ENCODE assay signal across 8 cellular contexts in the genomic region with DNA sequence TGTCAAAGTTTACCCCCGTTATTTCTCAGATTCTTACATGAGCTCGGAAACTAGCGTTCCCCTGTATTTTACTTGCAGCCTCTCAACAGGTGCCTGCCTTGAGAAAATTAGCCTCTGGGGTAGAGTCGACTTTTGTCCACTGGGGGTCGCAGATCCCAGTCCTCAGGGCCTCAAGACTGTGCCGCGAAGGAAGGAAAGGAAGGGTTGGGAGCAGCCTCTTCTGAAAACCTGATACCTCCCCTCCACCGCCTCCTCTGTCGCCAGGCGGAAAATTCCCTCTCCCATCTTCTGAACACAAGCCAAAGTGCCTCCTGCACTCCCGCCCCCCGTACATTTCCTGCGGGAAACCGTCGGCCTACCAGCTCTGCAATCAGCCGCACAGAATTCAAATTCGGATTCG. TPM values are rescaled to one million over a fixed set of nuclear protein-coding genes. Genes with fewer than 3 reads are reported as not detected.
A peak's percentile ranks its signal among the peaks of the same experiment; 100 is the strongest.
DNase-seq lines count a peak whose midpoint lies in the region; ATAC-seq and TF ChIP-seq lines count a peak whose summit lies in the region.

No MANE protein-coding gene starts in this region.

- no CpG with 5 or more reads among the region's 18 CpGs for WGBS in trophoblast cell (ENCODE audit: extremely low coverage, insufficient coverage, insufficient read length)

- no peak overlapping the region for H3K23ac ChIP-seq in trophoblast cell (ENCODE audit: low read length)

- no peaks in the 10 kb centered on the region for H3K9me3 Mint-ChIP-seq in activated naive CD8-positive, alpha-beta T cell treated with anti-CD3 and anti-CD28 coated beads, Interleukin-2, amount 50 U/mL, for 24 hours

- H4K12ac ChIP-seq in trophoblast cell (ENCODE audit: low read depth, low read length), result no peak overlapping the region

- H3K79me2 ChIP-seq in trophoblast cell (ENCODE audit: control insufficient read depth, insufficient read depth, low read length, poor library complexity), result no peaks in the 10 kb centered on the region

- TF ChIP-seq CTCF in C4-2B (conservative IDR thresholded peaks at IDR 0.05), result peak; percentile 61

- no peaks in the 10 kb centered on the region for H3K27me3 Mint-ChIP-seq in activated naive CD8-positive, alpha-beta T cell treated with anti-CD3 and anti-CD28 coated beads, Interleukin-2, amount 50 U/mL, for 24 hours

- peaks cover 19% of the 10 kb centered on the region for H3K4me1 Mint-ChIP-seq in activated naive CD8-positive, alpha-beta T cell treated with anti-CD3 and anti-CD28 coated beads, Interleukin-2, amount 50 U/mL, for 24 hours

- peak overlapping the region; percentile 83 for H2AFZ ChIP-seq in trophoblast cell (ENCODE audit: insufficient read depth, low read length, poor library complexity)

- H3K27ac ChIP-seq in C4-2B, result peak overlapping the region; percentile 69; the same call in 1 of the 2 replicates
- H3K27ac ChIP-seq in trophoblast cell (ENCODE audit: low read depth, low read length), result no peak overlapping the region

- H3K18ac ChIP-seq in trophoblast cell (ENCODE audit: low read length), result no peak overlapping the region

- H3K9me3 ChIP-seq in trophoblast cell (ENCODE audit: insufficient read depth, low read depth, low read length), result no peaks in the 10 kb centered on the region

- H3K9ac ChIP-seq in trophoblast cell (ENCODE audit: low read length), result no peak overlapping the region

- H3K27ac Mint-ChIP-seq in activated naive CD8-positive, alpha-beta T cell treated with anti-CD3 and anti-CD28 coated beads, Interleukin-2, amount 50 U/mL, for 24 hours, result peak overlapping the region; percentile 92

- DNase-seq in Kasumi-1 (lab: John Stamatoyannopoulos, UW) (peak; percentile 53 to 64), RPMI8226 (peak; percentile 67), left cardiac atrium (peak; percentile 43), trophoblast cell (peak; percentile 11 to 58)
- peak; percentile 49 for DNase-seq in activated naive CD8-positive, alpha-beta T cell treated with anti-CD3 and anti-CD28 coated beads, Interleukin-2, amount 50 U/mL, for 24 hours

- H3K4me1 ChIP-seq in trophoblast cell (ENCODE audit: control insufficient read depth in 1 of 2, insufficient read depth in 2 of 2, low read length in 2 of 2), result no peaks in the 10 kb centered on the region

- no peak overlapping the region for H2BK12ac ChIP-seq in trophoblast cell (ENCODE audit: low read length)

- peak overlapping the region; percentile 92 for H3K4me3 Mint-ChIP-seq in activated naive CD8-positive, alpha-beta T cell treated with anti-CD3 and anti-CD28 coated beads, Interleukin-2, amount 50 U/mL, for 24 hours

- H2BK120ac ChIP-seq in trophoblast cell (ENCODE audit: insufficient read depth, low read length, poor library complexity), result no peak overlapping the region

- intact Hi-C loops in left cardiac atrium (cut with DNase I), result no loop called here

- H3K4me3 ChIP-seq in trophoblast cell (ENCODE audit: low read depth, low read length), result peak overlapping the region; percentile 70

- H3K14ac ChIP-seq in trophoblast cell (ENCODE audit: low read length), result no peak overlapping the region

- H3K27me3 ChIP-seq in trophoblast cell (ENCODE audit: insufficient read depth, low read length), result no peaks in the 10 kb centered on the region

- ATAC-seq in GM19395 (IDR thresholded peaks at IDR 0.05; ENCODE audit: unreplicated experiment) (peak; percentile 38), left cardiac atrium (peak; percentile 77 to 86), GM18517 (IDR thresholded peaks at IDR 0.05; ENCODE audit: unreplicated experiment) (no peak)
- ATAC-seq in activated naive CD8-positive, alpha-beta T cell treated with anti-CD3 and anti-CD28 coated beads, Interleukin-2, amount 50 U/mL, for 24 hours, result peak; percentile 58

- peak overlapping the region; percentile 98 for H3K4me2 ChIP-seq in trophoblast cell (ENCODE audit: low read length)

- peaks cover 4% of the 10 kb centered on the region for H3K36me3 Mint-ChIP-seq in activated naive CD8-positive, alpha-beta T cell treated with anti-CD3 and anti-CD28 coated beads, Interleukin-2, amount 50 U/mL, for 24 hours (ENCODE audit: low read depth)

- H4K91ac ChIP-seq in trophoblast cell (ENCODE audit: low read depth, low read length), result no peak overlapping the region

- H3K79me1 ChIP-seq in trophoblast cell (ENCODE audit: low read length), result peaks cover 3% of the 10 kb centered on the region

- no peak overlapping the region for H4K8ac ChIP-seq in trophoblast cell (ENCODE audit: low read depth, low read length)

- H3K4ac ChIP-seq in trophoblast cell (ENCODE audit: low read depth, low read length), result no peak overlapping the region

- H2AK5ac ChIP-seq in trophoblast cell (ENCODE audit: low read length), result no peak overlapping the region

- no peak overlapping the region for H2BK5ac ChIP-seq in trophoblast cell (ENCODE audit: low read depth, low read length, poor library complexity)

- H3K36me3 ChIP-seq in trophoblast cell (ENCODE audit: control insufficient read depth in 1 of 2, insufficient read depth in 2 of 2, low read length in 2 of 2), result no peaks in the 10 kb centered on the region

RNA-seq across cellular contexts. Expression of a gene that starts 44.4 kb away (rescaled TPM):
- total RNA-seq in left cardiac atrium, result 1 to 10 TPM; 1.0 to 1.9 TPM
- 15.0 and 15.5 TPM in 2 replicates for polyA plus RNA-seq in trophoblast cell (2013)
